ENCODE assay signal across 1 cellular context in the genomic region with DNA sequence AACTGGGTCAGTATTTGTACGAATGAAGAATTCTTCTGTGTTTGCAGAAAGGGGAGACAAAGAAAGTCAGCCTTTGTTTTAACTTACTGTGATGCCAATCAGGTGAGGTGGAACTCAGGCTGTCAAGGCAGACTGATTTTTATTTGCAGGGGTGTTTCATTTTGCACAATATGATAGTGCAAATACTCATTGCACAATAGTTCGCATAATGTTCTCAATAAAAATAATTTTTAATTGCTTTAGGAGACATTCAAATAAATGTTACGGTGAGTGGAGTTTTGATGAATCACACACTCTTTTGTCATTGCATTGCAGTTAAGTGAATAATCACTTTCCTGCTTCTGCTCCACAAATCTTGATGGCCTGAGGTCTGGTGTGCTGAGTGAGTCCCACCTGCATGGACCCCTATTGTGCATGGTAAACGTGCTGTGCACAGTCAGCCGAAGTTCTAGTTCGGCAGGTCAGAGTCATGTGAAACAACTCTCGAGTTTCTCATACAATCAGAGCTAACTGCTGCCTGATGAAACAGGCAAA.
TF ChIP-seq lines count a peak whose summit lies in the region.

No MANE protein-coding gene starts in this region.

TF ChIP-seq in A549, 52 proteins besides CTCF, POLR2A, EP300 and RAD21 (continued from another document):
- no peak for TF ChIP-seq REST (IDR thresholded peaks at IDR 0.05)
- TF ChIP-seq, protein P1, sequence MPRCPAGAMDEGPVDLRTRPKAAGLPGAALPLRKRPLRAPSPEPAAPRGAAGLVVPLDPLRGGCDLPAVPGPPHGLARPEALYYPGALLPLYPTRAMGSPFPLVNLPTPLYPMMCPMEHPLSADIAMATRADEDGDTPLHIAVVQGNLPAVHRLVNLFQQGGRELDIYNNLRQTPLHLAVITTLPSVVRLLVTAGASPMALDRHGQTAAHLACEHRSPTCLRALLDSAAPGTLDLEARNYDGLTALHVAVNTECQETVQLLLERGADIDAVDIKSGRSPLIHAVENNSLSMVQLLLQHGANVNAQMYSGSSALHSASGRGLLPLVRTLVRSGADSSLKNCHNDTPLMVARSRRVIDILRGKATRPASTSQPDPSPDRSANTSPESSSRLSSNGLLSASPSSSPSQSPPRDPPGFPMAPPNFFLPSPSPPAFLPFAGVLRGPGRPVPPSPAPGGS (IDR thresholded peaks at IDR 0.05): 0 out of 3 replicates have a peak, but pooled peaks have one; percentile 31
- TF ChIP-seq CEBPB (IDR thresholded peaks at IDR 0.05): peak; percentile 74 to 88
- peak; percentile 38; the same call in 1 of the 2 replicates for TF ChIP-seq GATA3 (IDR thresholded peaks at IDR 0.05; ENCODE audit: borderline replicate concordance)
- no peak for TF ChIP-seq JUN (IDR thresholded peaks at IDR 0.05)
- peak; percentile 66; the same call in 1 of the 2 replicates for TF ChIP-seq JUNB (IDR thresholded peaks at IDR 0.05)
